ENCODE assay signal across 10 cellular contexts in the genomic region with DNA sequence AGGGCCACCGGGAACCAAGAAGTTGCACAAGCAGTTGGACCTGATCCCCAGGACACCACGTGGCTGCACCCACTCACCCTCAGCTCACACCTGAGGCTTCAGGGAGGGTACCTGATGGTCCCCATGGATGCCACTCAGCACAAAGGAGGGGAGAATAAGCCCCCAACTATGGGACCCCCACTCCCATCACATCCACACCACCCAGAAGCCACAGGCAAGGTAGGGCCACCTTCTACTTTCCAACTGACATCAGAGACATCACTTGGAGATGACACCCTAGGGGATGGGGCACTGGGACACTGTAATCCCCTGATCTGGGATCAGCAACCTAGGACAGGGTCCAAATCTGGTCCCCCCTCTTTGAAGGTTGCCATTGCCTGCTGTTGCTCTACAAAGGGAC. TPM values are rescaled to one million over a fixed set of nuclear protein-coding genes. Genes with fewer than 3 reads are reported as not detected.
DNase-seq lines count a peak whose midpoint lies in the region; FAIRE-seq and TF ChIP-seq lines count a peak whose summit lies in the region.
"Not testable (repeated sequence)": the region's sequence is repeated elsewhere in the genome, so short reads cannot be mapped to it uniquely, and the experiment has no call there.
"Had no signal": no experiment of that assay in that cellular context is flagged by ENCODE, and none has a peak within 500 bp of the region (broad histone marks: within the 10 kb centered on the region; RNA-seq: fewer than 3 reads in every experiment).

No MANE protein-coding gene starts in this region.

- not testable (repeated sequence) for H3K27me3 ChIP-seq in bronchial epithelial cell (ENCODE audit: control insufficient read depth, insufficient read depth, low read length)

- DNase-seq in activated CD8-positive, alpha-beta memory T cell treated with anti-CD3 and anti-CD28 coated beads for 24 hours = peak; percentile 51
- DNase-seq in bronchial epithelial cell (ENCODE audit: low read depth) = not testable (repeated sequence)
- DNase-seq in cardiac septum (ENCODE audit: low spot score) = peak; percentile 38
- peak; percentile 42 for DNase-seq in posterior vena cava (ENCODE audit: low spot score)

- not testable (repeated sequence) for TF ChIP-seq CTCF in bronchial epithelial cell (IDR thresholded peaks at IDR 0.05; ENCODE audit: insufficient read depth, low read length, severe bottlenecking)

- intact Hi-C loops in cardiac septum (cut with DNase I); posterior vena cava (cut with DNase I): not testable (repeated sequence)

- H3K36me3 ChIP-seq in bronchial epithelial cell (ENCODE audit: control insufficient read depth, insufficient read depth, low read length) = not testable (repeated sequence)

- not testable (repeated sequence) for H3K4me3 ChIP-seq in bronchial epithelial cell (ENCODE audit: low read depth, low read length)

- FAIRE-seq in bronchial epithelial cell (lab: Jason Lieb, UNC) = peak; percentile 40

RNA-seq across cellular contexts. Expression of gene RAET1L, which starts 1.3 kb away (rescaled TPM):
- 0.79 and 20.4 TPM in 2 replicates for total RNA-seq in bronchial epithelial cell
- total RNA-seq in cardiac septum = not detected
- not detected for total RNA-seq in posterior vena cava
- total RNA-seq: A673; CD4-positive, alpha-beta memory T cell; CD4-positive, CD25-positive, alpha-beta regulatory T cell; CD8-positive, alpha-beta memory T cell; G401; GM12878 had no signal

RNA-seq across cellular contexts. Expression of gene ULBP3, which starts 44.9 kb away (rescaled TPM):
- total RNA-seq in bronchial epithelial cell (5.6 and 11.1 TPM in 2 replicates), cardiac septum (0.57 TPM), posterior vena cava (1 to 10 TPM in 1 of 2 donors, under 1 TPM in 1; 0.67 to 1.2 TPM)
- total RNA-seq: GM12878 had no signal
